Comparison of ENCODE assay signal across 1 cellular context in the genomic region with DNA sequence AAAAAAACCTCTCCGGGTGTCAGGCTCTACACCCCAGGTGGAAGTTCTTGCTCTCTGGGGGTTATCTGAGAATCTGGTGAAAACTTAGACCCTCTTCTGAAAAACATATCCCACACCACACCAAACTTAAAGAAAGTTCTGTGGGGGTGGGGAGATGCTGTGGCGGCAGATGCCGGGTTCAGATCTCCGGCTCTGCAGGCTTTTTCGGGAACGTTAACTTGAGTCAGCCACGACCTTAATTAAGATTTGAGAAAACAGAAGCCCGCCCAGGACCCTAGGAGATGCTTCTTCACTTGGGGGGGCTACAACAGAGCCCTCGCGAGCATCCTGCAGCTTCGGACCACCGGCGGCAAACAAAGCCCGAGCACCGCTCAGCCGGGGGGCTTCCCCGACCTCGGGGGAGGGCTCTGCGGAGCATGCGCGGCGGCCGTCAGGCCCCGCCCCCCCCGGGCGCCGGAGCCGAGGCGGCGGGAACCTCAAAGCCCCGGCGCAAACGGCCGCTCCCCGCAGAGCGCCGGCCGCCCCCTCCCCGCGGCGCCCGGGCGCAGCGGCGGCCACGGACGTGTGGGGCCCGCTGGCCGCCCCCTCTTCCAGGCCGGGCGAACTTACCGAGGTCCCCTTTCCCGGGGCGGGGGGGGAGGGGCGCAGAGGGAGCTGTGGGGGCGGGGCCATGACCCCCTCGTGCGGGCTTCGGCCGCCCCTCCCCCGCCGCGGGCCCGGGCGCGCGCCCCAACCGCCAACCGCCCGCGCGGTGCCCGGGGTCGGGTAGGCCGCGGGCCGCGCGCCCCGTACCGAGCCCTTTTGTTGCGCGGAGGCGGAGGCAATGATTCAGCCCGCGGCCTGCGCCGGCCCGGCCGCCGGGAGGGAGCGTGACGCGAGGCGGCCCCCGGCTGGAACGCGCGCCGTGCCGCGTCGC.
TF ChIP-seq lines count a peak whose summit lies in the region.

No MANE protein-coding gene starts in this region.

TF ChIP-seq in GM12878, 131 proteins besides CTCF, POLR2A, EP300 and RAD21 (continued from another document):
- TF ChIP-seq EZH2 (IDR thresholded peaks at IDR 0.05; ENCODE audit: borderline replicate concordance, control insufficient read depth, low read depth, low read length) (no peak), SMARCA5 (IDR thresholded peaks at IDR 0.05) (no peak), ZNF622 (IDR thresholded peaks at IDR 0.05) (no peak), STAT3 (IDR thresholded peaks at IDR 0.05; ENCODE audit: low read depth, low read length) (no peak), NRF1 (conservative IDR thresholded peaks at IDR 0.05; ENCODE audit: low read depth, low read length) (peak; percentile 43), POLR2AphosphoS2 (IDR thresholded peaks at IDR 0.05; ENCODE audit: low read depth, low read length) (no peak), ZNF217 (IDR thresholded peaks at IDR 0.05) (no peak), USF2 (IDR thresholded peaks at IDR 0.05; ENCODE audit: borderline replicate concordance, low read depth, low read length) (no peak), POLR2AphosphoS5 (IDR thresholded peaks at IDR 0.05; ENCODE audit: low read length) (0 out of 2 replicates have a peak, but pooled peaks have one; percentile 2), IKZF2 (IDR thresholded peaks at IDR 0.05) (no peak), NR2F1 (conservative IDR thresholded peaks at IDR 0.05) (0 out of 2 replicates have a peak, but pooled peaks have one; percentile 27), ZNF687 (IDR thresholded peaks at IDR 0.05) (no peak), EGR1 (IDR thresholded peaks at IDR 0.05; ENCODE audit: borderline replicate concordance in 1 of 2, low read depth in 2 of 2, low read length in 2 of 2) (peak in 1 of 2 experiments; percentile 72; a peak in 2 of 3 replicates), CHD1 (IDR thresholded peaks at IDR 0.05; ENCODE audit: low read depth, low read length) (no peak), ASH2L (IDR thresholded peaks at IDR 0.05; ENCODE audit: borderline replicate concordance, low read depth) (0 out of 2 replicates have a peak, but pooled peaks have one; percentile 9), NFXL1 (IDR thresholded peaks at IDR 0.05; ENCODE audit: borderline replicate concordance) (no peak), BCL11A (IDR thresholded peaks at IDR 0.05; ENCODE audit: low read depth, low read length) (no peak), BMI1 (IDR thresholded peaks at IDR 0.05; ENCODE audit: borderline replicate concordance) (no peak), BHLHE40 (IDR thresholded peaks at IDR 0.05; ENCODE audit: borderline replicate concordance in 1 of 2, low read depth in 2 of 2, low read length in 1 of 2) (peak in 1 of 2 experiments; percentile 52; a peak in 1 of 4 replicates), YBX1 (IDR thresholded peaks at IDR 0.05) (no peak), SPI1 (IDR thresholded peaks at IDR 0.05; ENCODE audit: borderline replicate concordance, insufficient read depth, low read depth, low read length) (no peak), TCF3 (IDR thresholded peaks at IDR 0.05; ENCODE audit: borderline replicate concordance, insufficient read depth, low read depth, low read length) (0 out of 2 replicates have a peak, but pooled peaks have one; percentile 3), FOS (IDR thresholded peaks at IDR 0.05; ENCODE audit: borderline replicate concordance, extremely low read depth, insufficient read length) (no peak)
- TF ChIP-seq, protein P1, sequence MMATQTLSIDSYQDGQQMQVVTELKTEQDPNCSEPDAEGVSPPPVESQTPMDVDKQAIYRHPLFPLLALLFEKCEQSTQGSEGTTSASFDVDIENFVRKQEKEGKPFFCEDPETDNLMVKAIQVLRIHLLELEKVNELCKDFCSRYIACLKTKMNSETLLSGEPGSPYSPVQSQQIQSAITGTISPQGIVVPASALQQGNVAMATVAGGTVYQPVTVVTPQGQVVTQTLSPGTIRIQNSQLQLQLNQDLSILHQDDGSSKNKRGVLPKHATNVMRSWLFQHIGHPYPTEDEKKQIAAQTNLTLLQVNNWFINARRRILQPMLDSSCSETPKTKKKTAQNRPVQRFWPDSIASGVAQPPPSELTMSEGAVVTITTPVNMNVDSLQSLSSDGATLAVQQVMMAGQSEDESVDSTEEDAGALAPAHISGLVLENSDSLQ (IDR thresholded peaks at IDR 0.05) = no peak
- TF ChIP-seq, protein P2, sequence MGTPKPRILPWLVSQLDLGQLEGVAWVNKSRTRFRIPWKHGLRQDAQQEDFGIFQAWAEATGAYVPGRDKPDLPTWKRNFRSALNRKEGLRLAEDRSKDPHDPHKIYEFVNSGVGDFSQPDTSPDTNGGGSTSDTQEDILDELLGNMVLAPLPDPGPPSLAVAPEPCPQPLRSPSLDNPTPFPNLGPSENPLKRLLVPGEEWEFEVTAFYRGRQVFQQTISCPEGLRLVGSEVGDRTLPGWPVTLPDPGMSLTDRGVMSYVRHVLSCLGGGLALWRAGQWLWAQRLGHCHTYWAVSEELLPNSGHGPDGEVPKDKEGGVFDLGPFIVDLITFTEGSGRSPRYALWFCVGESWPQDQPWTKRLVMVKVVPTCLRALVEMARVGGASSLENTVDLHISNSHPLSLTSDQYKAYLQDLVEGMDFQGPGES (IDR thresholded peaks at IDR 0.05) = no peak
- TF ChIP-seq, protein P3, sequence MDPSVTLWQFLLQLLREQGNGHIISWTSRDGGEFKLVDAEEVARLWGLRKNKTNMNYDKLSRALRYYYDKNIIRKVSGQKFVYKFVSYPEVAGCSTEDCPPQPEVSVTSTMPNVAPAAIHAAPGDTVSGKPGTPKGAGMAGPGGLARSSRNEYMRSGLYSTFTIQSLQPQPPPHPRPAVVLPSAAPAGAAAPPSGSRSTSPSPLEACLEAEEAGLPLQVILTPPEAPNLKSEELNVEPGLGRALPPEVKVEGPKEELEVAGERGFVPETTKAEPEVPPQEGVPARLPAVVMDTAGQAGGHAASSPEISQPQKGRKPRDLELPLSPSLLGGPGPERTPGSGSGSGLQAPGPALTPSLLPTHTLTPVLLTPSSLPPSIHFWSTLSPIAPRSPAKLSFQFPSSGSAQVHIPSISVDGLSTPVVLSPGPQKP (IDR thresholded peaks at IDR 0.05; ENCODE audit: low read depth, low read length) = no peak
